ENCODE assay signal across 12 cellular contexts in the genomic region with DNA sequence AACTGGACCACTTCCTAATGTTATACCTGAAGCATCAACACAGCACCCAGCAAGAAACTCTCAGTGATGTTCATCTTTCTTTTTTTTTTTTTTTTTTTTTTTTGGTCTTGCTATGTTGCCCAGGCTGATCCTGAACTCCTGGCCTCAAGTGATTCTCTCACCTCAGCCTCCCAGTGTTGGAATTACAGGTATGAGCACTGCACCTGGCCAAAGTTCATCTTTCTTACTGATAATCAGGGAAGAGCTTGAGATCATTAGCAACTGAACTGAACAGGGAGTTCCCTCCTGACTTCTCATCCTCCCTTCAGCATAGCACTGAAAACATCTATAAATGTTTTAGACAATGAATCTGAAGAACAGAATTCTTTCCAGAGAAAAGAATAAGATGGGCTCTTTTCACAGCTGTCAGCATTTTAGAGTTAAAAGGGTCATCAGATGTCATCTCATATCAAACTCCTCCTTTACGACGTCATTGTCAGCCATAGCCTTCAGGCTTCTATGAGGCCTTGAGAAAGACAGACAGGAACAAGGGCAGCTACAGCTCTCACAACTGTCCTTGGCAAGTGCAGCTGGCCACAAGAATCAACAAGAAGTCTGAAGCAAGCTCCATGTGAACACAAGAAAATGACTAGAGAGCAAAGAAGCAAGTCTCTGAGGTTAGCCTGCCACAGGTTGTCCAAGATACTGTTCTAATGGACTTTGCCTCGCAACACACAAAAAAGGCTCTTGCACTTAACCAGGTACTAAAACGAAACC. TPM values are rescaled to one million over a fixed set of nuclear protein-coding genes. Genes with fewer than 3 reads are reported as not detected.
DNase-seq lines count a peak whose midpoint lies in the region; ATAC-seq, FAIRE-seq and TF ChIP-seq lines count a peak whose summit lies in the region.
"Had no signal": no experiment of that assay in that cellular context is flagged by ENCODE, and none has a peak within 500 bp of the region (broad histone marks: within the 10 kb centered on the region; RNA-seq: fewer than 3 reads in every experiment).

No MANE protein-coding gene starts in this region.

- no peak for DNase-seq in activated naive CD4-positive, alpha-beta T cell treated with anti-CD3 and anti-CD28 coated beads, Interleukin-2, amount 50 U/mL, for 72 hours (ENCODE audit: low spot score in 2 of 2)
- DNase-seq in activated naive CD4-positive, alpha-beta T cell treated with anti-CD3 and anti-CD28 coated beads, Interleukin-2, amount 10 ng/mL, durations not matched to agents 7 days and 5 days, result no peak
- DNase-seq in chondrocyte (ENCODE audit: low spot score) (no peak), testis (peak; percentile 74), caudate nucleus (lab: John Stamatoyannopoulos, UW) (no peak), hypothalamus (lab: John Stamatoyannopoulos, UW) (no peak), H54 (ENCODE audit: insufficient read length, low spot score) (no peak)
- DNase-seq: activated naive CD8-positive, alpha-beta T cell treated with anti-CD3 and anti-CD28 coated beads, Interleukin-2, amount 10 ng/mL, durations not matched to agents 7 days and 5 days; DMS153; T-helper 2 cell had no signal

- no peak overlapping the region for H3K4me3 Mint-ChIP-seq in activated naive CD4-positive, alpha-beta T cell treated with anti-CD3 and anti-CD28 coated beads, Interleukin-2, amount 10 ng/mL, durations not matched to agents 7 days and 5 days
- no peak overlapping the region for H3K4me3 Mint-ChIP-seq in chondrocyte (ENCODE audit: unreplicated experiment)
- H3K4me3 Mint-ChIP-seq: activated naive CD8-positive, alpha-beta T cell treated with anti-CD3 and anti-CD28 coated beads, Interleukin-2, amount 10 ng/mL, durations not matched to agents 7 days and 5 days had no signal

- TF ChIP-seq CTCF in chondrocyte (IDR thresholded peaks at IDR 0.05) (no peak), testis (IDR thresholded peaks at IDR 0.05) (no peak)

- peak overlapping the region; percentile 3 to 94 for H3K27ac Mint-ChIP-seq in activated naive CD4-positive, alpha-beta T cell treated with anti-CD3 and anti-CD28 coated beads, Interleukin-2, amount 50 U/mL, for 72 hours
- no peak overlapping the region for H3K27ac Mint-ChIP-seq in activated naive CD4-positive, alpha-beta T cell treated with anti-CD3 and anti-CD28 coated beads, Interleukin-2, amount 10 ng/mL, durations not matched to agents 7 days and 5 days
- H3K27ac Mint-ChIP-seq in chondrocyte (ENCODE audit: unreplicated experiment), result peak overlapping the region; percentile 57

- no peaks in the 10 kb centered on the region for H3K9me3 Mint-ChIP-seq in activated naive CD4-positive, alpha-beta T cell treated with anti-CD3 and anti-CD28 coated beads, Interleukin-2, amount 50 U/mL, for 72 hours
- H3K9me3 Mint-ChIP-seq in activated naive CD4-positive, alpha-beta T cell treated with anti-CD3 and anti-CD28 coated beads, Interleukin-2, amount 10 ng/mL, durations not matched to agents 7 days and 5 days, result no peaks in the 10 kb centered on the region
- H3K9me3 Mint-ChIP-seq in chondrocyte (ENCODE audit: low read depth), result no peaks in the 10 kb centered on the region
- H3K9me3 Mint-ChIP-seq: activated naive CD8-positive, alpha-beta T cell treated with anti-CD3 and anti-CD28 coated beads, Interleukin-2, amount 10 ng/mL, durations not matched to agents 7 days and 5 days had no signal

- H3K4me3 ChIP-seq in muscle layer of duodenum (ENCODE audit: low read depth in 1 of 2, low read length in 2 of 2) (no peak overlapping the region), testis (no peak overlapping the region)

- peaks cover 6 to 11% of the 10 kb centered on the region in 2 donors for H3K4me1 ChIP-seq in muscle layer of duodenum (ENCODE audit: control insufficient read depth in 1 of 2, insufficient read depth in 2 of 2, low read length in 2 of 2)
- peaks cover 23% of the 10 kb centered on the region for H3K4me1 ChIP-seq in testis

- H3K27me3 ChIP-seq in muscle layer of duodenum (ENCODE audit: low read depth, low read length) (no peaks in the 10 kb centered on the region), testis (no peaks in the 10 kb centered on the region)

- H3K36me3 Mint-ChIP-seq in activated naive CD4-positive, alpha-beta T cell treated with anti-CD3 and anti-CD28 coated beads, Interleukin-2, amount 50 U/mL, for 72 hours, result peaks cover 0 to 8% of the 10 kb centered on the region in 2 donors
- H3K36me3 Mint-ChIP-seq in activated naive CD4-positive, alpha-beta T cell treated with anti-CD3 and anti-CD28 coated beads, Interleukin-2, amount 10 ng/mL, durations not matched to agents 7 days and 5 days, result peaks cover 21% of the 10 kb centered on the region
- H3K36me3 Mint-ChIP-seq in chondrocyte (ENCODE audit: low read depth), result peaks cover 6% of the 10 kb centered on the region

- no peaks in the 10 kb centered on the region for H3K27me3 Mint-ChIP-seq in activated naive CD4-positive, alpha-beta T cell treated with anti-CD3 and anti-CD28 coated beads, Interleukin-2, amount 10 ng/mL, durations not matched to agents 7 days and 5 days
- no peaks in the 10 kb centered on the region for H3K27me3 Mint-ChIP-seq in chondrocyte (ENCODE audit: low read depth)
- H3K27me3 Mint-ChIP-seq: activated naive CD8-positive, alpha-beta T cell treated with anti-CD3 and anti-CD28 coated beads, Interleukin-2, amount 10 ng/mL, durations not matched to agents 7 days and 5 days had no signal

- H3K36me3 ChIP-seq in muscle layer of duodenum (ENCODE audit: control insufficient read depth in 1 of 2, insufficient read depth in 2 of 2, low read length in 2 of 2), result peaks cover 9 to 27% of the 10 kb centered on the region in 2 donors
- H3K36me3 ChIP-seq in testis (ENCODE audit: low read depth, missing control alignments), result no peaks in the 10 kb centered on the region

- no peak for TF ChIP-seq POLR2A in testis (IDR thresholded peaks at IDR 0.05)
- no peak for TF ChIP-seq POLR2A in H54 (IDR thresholded peaks at IDR 0.05; ENCODE audit: low read depth, low read length)

- H3K27ac ChIP-seq in muscle layer of duodenum (ENCODE audit: low read length), result peak overlapping the region; percentile 73
- H3K27ac ChIP-seq in testis, result peak overlapping the region; percentile 63 to 66
- no peak overlapping the region for H3K27ac ChIP-seq in caudate nucleus (ENCODE audit: low read depth, low read length)

- WGBS in testis, 2 donors, result 50 to 62% methylated on average over 4 of the region's 4 CpGs

- intact Hi-C loops in testis (cut with DNase I; ENCODE audit: low total_unique reads), result no loop called here

- no peak for ATAC-seq in activated naive CD4-positive, alpha-beta T cell treated with anti-CD3 and anti-CD28 coated beads, Interleukin-2, amount 50 U/mL, for 72 hours

- no peaks in the 10 kb centered on the region for H3K4me1 Mint-ChIP-seq in activated naive CD4-positive, alpha-beta T cell treated with anti-CD3 and anti-CD28 coated beads, Interleukin-2, amount 10 ng/mL, durations not matched to agents 7 days and 5 days
- peaks cover 14% of the 10 kb centered on the region for H3K4me1 Mint-ChIP-seq in chondrocyte (ENCODE audit: low read depth)

- CTCF ChIA-PET in activated naive CD4-positive, alpha-beta T cell treated with anti-CD3 and anti-CD28 coated beads, Interleukin-2, amount 10 ng/mL, durations not matched to agents 7 days and 5 days (lab: Charles Lee), result interaction anchor here (0.7 kb wide), 1 partner anchor 34 kb away, joined by 3 read pairs; the partner anchor contains the start of gene SCAP

- H3K9me3 ChIP-seq in muscle layer of duodenum (ENCODE audit: control insufficient read depth in 1 of 2, low read length in 2 of 2) (no peaks in the 10 kb centered on the region), testis (no peaks in the 10 kb centered on the region)

- no peak for FAIRE-seq in H54 (lab: Jason Lieb, UNC)
- FAIRE-seq: urothelium cell line had no signal

RNA-seq across cellular contexts. Expression of gene SCAP, which starts 33.8 kb away (rescaled TPM):
- 10 to 100 TPM; 53.7 to 61.4 TPM for total RNA-seq in activated naive CD4-positive, alpha-beta T cell treated with anti-CD3 and anti-CD28 coated beads, Interleukin-2, amount 50 U/mL, for 72 hours
- total RNA-seq in chondrocyte (47.3 to 79.8 TPM (median 49.7 TPM) in 3 replicates), testis (100 to 1,000 TPM; 276 to 313 TPM)
- 120 TPM for polyA plus RNA-seq in testis (ENCODE audit: insufficient read depth, low read depth, low replicate concordance)
